ENCODE assay signal across 33 cellular contexts in genomic region chr19:54682306-54682705, GRCh38. TPM values are rescaled to one million over a fixed set of nuclear protein-coding genes. Genes with fewer than 3 reads are reported as not detected.
"Had no signal": no experiment of that assay in that cellular context is flagged by ENCODE, and none has a peak within 500 bp of the region (broad histone marks: within the 10 kb centered on the region; RNA-seq: fewer than 3 reads in every experiment).

No MANE protein-coding gene starts in this region.

- DNase-seq: activated CD4-positive, alpha-beta T cell treated with anti-CD3 and anti-CD28 coated beads, Interleukin-2, amount 10 ng/mL, durations not matched to agents 24 days and 14 days; activated CD4-positive, alpha-beta T cell treated with anti-CD3 and anti-CD28 coated beads, Interleukin-2, amount 50 U/mL, for 4 hours; activated CD8-positive, alpha-beta T cell treated with anti-CD3 and anti-CD28 coated beads for 36 hours; activated effector memory CD4-positive, alpha-beta T cell treated with anti-CD3 and anti-CD28 coated beads, Interleukin-2, amount 50 U/mL, for 16 hours; activated naive CD4-positive, alpha-beta T cell; activated naive CD4-positive, alpha-beta T cell treated with anti-CD3 and anti-CD28 coated beads, Interleukin-2, amount 50 U/mL, for 16 hours; activated naive CD8-positive, alpha-beta T cell treated with anti-CD3 and anti-CD28 coated beads for 36 hours; activated T-cell treated with anti-CD3 and anti-CD28 coated beads, Interleukin-2, amount 50 U/mL, for 1 hour; activated T-cell treated with anti-CD3 and anti-CD28 coated beads, Interleukin-2, amount 50 U/mL, for 72 hours; amniotic stem cell; aorta; brain microvascular endothelial cell; central memory CD4-positive, alpha-beta T cell; NCI-H1092; NCI-H146; NCI-H187; NCI-H2029 treated with DMSO at 0.1 percent for 48 hours; NCI-H2107; NCI-H2171; NCI-H510A; NCI-H526; NCI-H748 treated with DMSO at 0.1 percent for 48 hours; OCI-M1; Right ventricle myocardium superior; SW 1271; T-helper 1 cell; T-helper 2 cell; T-helper 9 cell had no signal

- H3K27me3 ChIP-seq: brain microvascular endothelial cell had no signal

- H3K27ac ChIP-seq: brain microvascular endothelial cell, KMS-11 had no signal

- H3K36me3 ChIP-seq: brain microvascular endothelial cell had no signal

- ATAC-seq: activated CD8-positive, alpha-beta T cell treated with anti-CD3 and anti-CD28 coated beads for 36 hours; activated T-cell treated with anti-CD3 and anti-CD28 coated beads, Interleukin-2, amount 50 U/mL, for 72 hours; activated T-helper 17 cell treated with anti-CD3 and anti-CD28 coated beads, Interleukin-2, amount 50 U/mL, for 72 hours had no signal

RNA-seq across cellular contexts. Expression of gene LILRB4, which starts 19.5 kb away (rescaled TPM):
- total RNA-seq: activated CD4-positive, alpha-beta T cell treated with anti-CD3 and anti-CD28 coated beads, Interleukin-2, amount 10 ng/mL, durations not matched to agents 24 days and 14 days; activated CD8-positive, alpha-beta memory T cell treated with anti-CD3 and anti-CD28 coated beads for 36 hours; activated CD8-positive, alpha-beta T cell treated with anti-CD3 and anti-CD28 coated beads for 36 hours; activated naive CD8-positive, alpha-beta T cell treated with anti-CD3 and anti-CD28 coated beads for 36 hours; activated T-cell treated with anti-CD3 and anti-CD28 coated beads, Interleukin-2, amount 50 U/mL, for 72 hours; activated T-helper 17 cell treated with anti-CD3 and anti-CD28 coated beads, Interleukin-2, amount 50 U/mL, for 72 hours; LHCN-M2 had no signal

RNA-seq across cellular contexts. Expression of gene KIR3DL3, which starts 41.9 kb away (rescaled TPM):
- total RNA-seq: activated CD4-positive, alpha-beta T cell treated with anti-CD3 and anti-CD28 coated beads, Interleukin-2, amount 10 ng/mL, durations not matched to agents 24 days and 14 days; activated CD8-positive, alpha-beta memory T cell treated with anti-CD3 and anti-CD28 coated beads for 36 hours; activated CD8-positive, alpha-beta T cell treated with anti-CD3 and anti-CD28 coated beads for 36 hours; activated naive CD8-positive, alpha-beta T cell treated with anti-CD3 and anti-CD28 coated beads for 36 hours; activated T-cell treated with anti-CD3 and anti-CD28 coated beads, Interleukin-2, amount 50 U/mL, for 72 hours; activated T-helper 17 cell treated with anti-CD3 and anti-CD28 coated beads, Interleukin-2, amount 50 U/mL, for 72 hours; aorta; cerebellum; LHCN-M2; Right ventricle myocardium superior had no signal

RNA-seq across cellular contexts. Expression of gene LILRB1, which starts 52.0 kb away (rescaled TPM):
- total RNA-seq: LHCN-M2 had no signal

RNA-seq across cellular contexts. Expression of gene KIR2DL3, which starts 56.0 kb away (rescaled TPM):
- total RNA-seq: activated CD4-positive, alpha-beta T cell treated with anti-CD3 and anti-CD28 coated beads, Interleukin-2, amount 10 ng/mL, durations not matched to agents 24 days and 14 days; activated CD8-positive, alpha-beta T cell treated with anti-CD3 and anti-CD28 coated beads for 36 hours; activated naive CD8-positive, alpha-beta T cell treated with anti-CD3 and anti-CD28 coated beads for 36 hours; activated T-cell treated with anti-CD3 and anti-CD28 coated beads, Interleukin-2, amount 50 U/mL, for 72 hours; activated T-helper 17 cell treated with anti-CD3 and anti-CD28 coated beads, Interleukin-2, amount 50 U/mL, for 72 hours; aorta; cerebellum; LHCN-M2; Right ventricle myocardium superior had no signal
